ENCODE assay signal across 8 cellular contexts in genomic region chr12:96070670-96071279, GRCh38. TPM values are rescaled to one million over a fixed set of nuclear protein-coding genes. Genes with fewer than 3 reads are reported as not detected.
DNase-seq lines count a peak whose midpoint lies in the region; ATAC-seq, FAIRE-seq and TF ChIP-seq lines count a peak whose summit lies in the region.

No MANE protein-coding gene starts in this region.

- H3K36me3 ChIP-seq in HUES6 (ENCODE audit: control insufficient read depth, insufficient read depth, low read length) (no peaks in the 10 kb centered on the region), K562 (ENCODE audit: control insufficient read depth, insufficient read depth, low read length) (no peaks in the 10 kb centered on the region), small intestine (ENCODE audit: control insufficient read depth in 2 of 2, insufficient read depth in 2 of 2, low read length in 2 of 2) (no peaks in the 10 kb centered on the region)

- H3K9ac ChIP-seq in HUES6 (ENCODE audit: low read length) (no peak overlapping the region), K562 (ENCODE audit: insufficient read depth in 1 of 2, low read depth in 2 of 2, low read length in 2 of 2) (no peak overlapping the region)

- no peaks in the 10 kb centered on the region for H3K27me3 Mint-ChIP-seq in activated CD4-positive, alpha-beta T cell treated with anti-CD3 and anti-CD28 coated beads for 36 hours
- no peaks in the 10 kb centered on the region for H3K27me3 Mint-ChIP-seq in neural crest cell (ENCODE audit: low read depth)

- peaks cover 16% of the 10 kb centered on the region for H3K4me1 Mint-ChIP-seq in activated CD4-positive, alpha-beta T cell treated with anti-CD3 and anti-CD28 coated beads for 36 hours
- peaks cover 16% of the 10 kb centered on the region for H3K4me1 Mint-ChIP-seq in neural crest cell

- no peak for TF ChIP-seq EP300 in K562 (IDR thresholded peaks at IDR 0.05; ENCODE audit: low read length)

- no peaks in the 10 kb centered on the region for H3K9me1 ChIP-seq in K562 (ENCODE audit: control insufficient read depth, insufficient read depth, low read length)

- no TSS peak for BruUV-seq in K562 (replicated peaks; lab: Mats Ljungman, UMichigan)

- TF ChIP-seq CTCF in K562 (IDR thresholded peaks at IDR 0.05 in 2 of 3, conservative IDR thresholded peaks at IDR 0.05 in 1 of 3; ENCODE audit: insufficient read depth in 2 of 3, low read depth in 1 of 3, low read length in 3 of 3): peak; percentile 18 to 36 (median 23); a peak in 4 of 6 replicates
- TF ChIP-seq CTCF in neural crest cell (conservative IDR thresholded peaks at IDR 0.05): no peak

- H3K4me1 ChIP-seq in HUES6 (ENCODE audit: control insufficient read depth, insufficient read depth, low read length) (peaks cover 12% of the 10 kb centered on the region), K562 (replicated peaks in 1 of 2; ENCODE audit: control insufficient read depth in 2 of 2, insufficient read depth in 2 of 2, low read length in 2 of 2) (no peaks in the 10 kb centered on the region), small intestine (ENCODE audit: control insufficient read depth in 2 of 2, insufficient read depth in 1 of 2, low read depth in 1 of 2, low read length in 1 of 2) (no peaks in the 10 kb centered on the region)

- no peaks in the 10 kb centered on the region for H3K79me2 ChIP-seq in K562 (ENCODE audit: control insufficient read depth, insufficient read depth, low read length)

- H3K9me3 ChIP-seq in HUES6 (ENCODE audit: control insufficient read depth, insufficient read depth, low read depth, low read length): no peaks in the 10 kb centered on the region
- H3K9me3 ChIP-seq in K562 (replicated peaks; ENCODE audit: control insufficient read depth, insufficient read depth, low read depth, low read length): no peaks in the 10 kb centered on the region
- H3K9me3 ChIP-seq in small intestine (ENCODE audit: control insufficient read depth, low read depth): no peaks in the 10 kb centered on the region

- no peaks in the 10 kb centered on the region for H3K36me3 Mint-ChIP-seq in activated CD4-positive, alpha-beta T cell treated with anti-CD3 and anti-CD28 coated beads for 36 hours (ENCODE audit: low read depth)
- no peaks in the 10 kb centered on the region for H3K36me3 Mint-ChIP-seq in neural crest cell (ENCODE audit: low read depth)

- peak; percentile 71 for ATAC-seq in activated CD4-positive, alpha-beta T cell treated with anti-CD3 and anti-CD28 coated beads for 36 hours
- peak; percentile 67 for ATAC-seq in K562
- ATAC-seq in HG03095 (IDR thresholded peaks at IDR 0.05; ENCODE audit: unreplicated experiment): no peak
- no peak for ATAC-seq in HG03460 (IDR thresholded peaks at IDR 0.05; ENCODE audit: unreplicated experiment)

- H3K27ac ChIP-seq in HUES6 (ENCODE audit: low read depth, low read length) (no peak overlapping the region), K562 (ENCODE audit: extremely low read depth, low read depth, low read length) (no peak overlapping the region), small intestine (ENCODE audit: low read depth in 1 of 2, low read length in 1 of 2) (no peak overlapping the region)

- FAIRE-seq in K562 (lab: Jason Lieb, UNC): peak; percentile 11
- FAIRE-seq in small intestine (lab: Jason Lieb, UNC): no peak

- CTCF ChIA-PET in activated CD4-positive, alpha-beta T cell treated with anti-CD3 and anti-CD28 coated beads for 36 hours (lab: Charles Lee): interaction anchor here (0.7 kb wide), 1 partner anchor 1253 kb away, joined by 3 read pairs; no protein-coding TSS in a partner anchor
- CTCF ChIA-PET in K562 (lab: Yijun Ruan, JAX; ENCODE audit: low intra/inter-chr PET ratio): no interaction called here

- H3K27ac Mint-ChIP-seq in activated CD4-positive, alpha-beta T cell treated with anti-CD3 and anti-CD28 coated beads for 36 hours: no peak overlapping the region
- peak overlapping the region; percentile 73 for H3K27ac Mint-ChIP-seq in neural crest cell (ENCODE audit: unreplicated experiment)

- no peak overlapping the region for H3K4me3 Mint-ChIP-seq in activated CD4-positive, alpha-beta T cell treated with anti-CD3 and anti-CD28 coated beads for 36 hours
- no peak overlapping the region for H3K4me3 Mint-ChIP-seq in neural crest cell

- intact Hi-C loops in activated CD4-positive, alpha-beta T cell treated with anti-CD3 and anti-CD28 coated beads for 36 hours (cut with DNase I, micrococcal nuclease): no loop called here
- intact Hi-C loops in K562 (cut with micrococcal nuclease): no loop called here

- DNase-seq in activated CD4-positive, alpha-beta T cell treated with anti-CD3 and anti-CD28 coated beads for 36 hours: peak; percentile 19
- DNase-seq in activated CD4-positive, alpha-beta T cell treated with anti-CD3 and anti-CD28 coated beads for 48 hours: no peak
- DNase-seq in K562 (ENCODE audit: extremely low read depth in 1 of 4, low spot score in 3 of 4) (peak in 2 of 4 experiments; percentile 17 to 21), neural crest cell (ENCODE audit: low read depth, low spot score) (no peak), small intestine (no peak)

- H3K27me3 ChIP-seq in HUES6 (ENCODE audit: control insufficient read depth, insufficient read depth, low read length) (no peaks in the 10 kb centered on the region), K562 (ENCODE audit: control insufficient read depth in 2 of 2, insufficient read depth in 2 of 2, low read length in 2 of 2) (peaks cover 14 to 43% of the 10 kb centered on the region in 2 experiments; a peak in 4 of 5 replicates), small intestine (ENCODE audit: control insufficient read depth in 2 of 2, insufficient read depth in 2 of 2, low read length in 2 of 2) (no peaks in the 10 kb centered on the region)

- no peaks in the 10 kb centered on the region for H3K9me3 Mint-ChIP-seq in activated CD4-positive, alpha-beta T cell treated with anti-CD3 and anti-CD28 coated beads for 36 hours (ENCODE audit: low read depth)
- no peaks in the 10 kb centered on the region for H3K9me3 Mint-ChIP-seq in neural crest cell

- WGBS in K562 (ENCODE audit: insufficient coverage, low coverage, missing lambda C conversion rate): 6% methylated on average over 7 of the region's 7 CpGs
- 56% methylated on average over 7 of the region's 7 CpGs for WGBS in small intestine, 3 donors

- H3K4me2 ChIP-seq in K562 (ENCODE audit: insufficient read depth, low read length): no peak overlapping the region

- no peaks in the 10 kb centered on the region for H4K20me1 ChIP-seq in K562 (replicated peaks; ENCODE audit: control insufficient read depth, insufficient read depth, low read length)

- 0 out of 2 replicates have a peak overlapping the region, but pooled peaks have one; percentile 17 for H3K4me3 ChIP-seq in HUES6 (ENCODE audit: low read depth, low read length)
- H3K4me3 ChIP-seq in K562: no peak overlapping the region
- H3K4me3 ChIP-seq in small intestine (ENCODE audit: low read depth in 1 of 2, low read length in 2 of 2): no peak overlapping the region

- no peak overlapping the region for H2AFZ ChIP-seq in K562 (ENCODE audit: low read depth, low read length)

- TF ChIP-seq RAD21 in K562 (CRISPR knock-in tag; conservative IDR thresholded peaks at IDR 0.05 in 1 of 2, IDR thresholded peaks at IDR 0.05 in 1 of 2): peak in 1 of 2 experiments; percentile 34; a peak in 3 of 4 replicates

- POLR2A ChIA-PET in activated CD4-positive, alpha-beta T cell treated with anti-CD3 and anti-CD28 coated beads for 36 hours (lab: Charles Lee): no interaction called here
- POLR2A ChIA-PET in K562 (lab: Yijun Ruan, JAX): no interaction called here

- TF ChIP-seq POLR2A in K562 (conservative IDR thresholded peaks at IDR 0.05): no peak

- in situ Hi-C loops in K562 (cut with MboI): no loop called here

TF ChIP-seq in K562, 482 proteins besides CTCF, POLR2A, EP300 and RAD21:
- TF ChIP-seq ETV1 (tag; conservative IDR thresholded peaks at IDR 0.05; ENCODE audit: low read depth) (0 out of 2 replicates have a peak, but pooled peaks have one; percentile 35), ZBTB7A (IDR thresholded peaks at IDR 0.05; ENCODE audit: borderline replicate concordance, control insufficient read depth, low read depth, low read length) (no peak)

RNA-seq across cellular contexts. Expression of gene LTA4H, which starts 35.4 kb away (rescaled TPM):
- 100 to 1,000 TPM; 138 to 147 TPM for total RNA-seq in activated CD4-positive, alpha-beta T cell treated with anti-CD3 and anti-CD28 coated beads for 36 hours
- 12.4 and 32.0 TPM in 2 replicates for total RNA-seq in K562 (2011; cell fraction: chromatin; rRNA removed; ENCODE audit: low replicate concordance)
- total RNA-seq in K562 (2011; cell fraction: nucleolus; rRNA removed): 6.5 and 7.2 TPM in 2 replicates
- total RNA-seq in K562 (2011; cell fraction: nucleoplasm; rRNA removed): 15.5 and 30.9 TPM in 2 replicates
- 25.2 and 27.8 TPM in 2 replicates for total RNA-seq in K562 (2014; rRNA removed)
- 42.9 and 47.0 TPM in 2 replicates for total RNA-seq in K562 (2014; rRNA removed; fragmentation: Illumina TruSeq; extraction: Trizol)
- total RNA-seq in K562 (2015; rRNA removed; fragmentation: Illumina TruSeq; extraction: Trizol): 39.2 and 40.5 TPM in 2 replicates
- total RNA-seq in K562 (2021): 32.9 and 33.2 TPM in 2 replicates
- polyA plus RNA-seq in K562 (2011; rRNA removed): 39.3 and 57.4 TPM in 2 replicates
- 16.1 and 28.4 TPM in 2 replicates for polyA plus RNA-seq in K562 (2011; cell fraction: cytosol; rRNA removed)
- 21.6 and 26.4 TPM in 2 replicates for polyA plus RNA-seq in K562 (2011; cell fraction: nucleus; rRNA removed)
- polyA plus RNA-seq in K562 (2012): 33.7 and 49.1 TPM in 2 replicates
- 45.8 and 58.1 TPM in 2 replicates for polyA plus RNA-seq in K562 (2014; fragmentation: Illumina TruSeq; extraction: Trizol)
- 10 to 100 TPM; 37.6 to 46.8 TPM for polyA plus RNA-seq in K562 (2014; fragmentation: Nextera tagmentation; extraction: Ambion mirVana)
- polyA plus RNA-seq in K562 (2014; rRNA removed): 35.7 and 42.9 TPM in 2 replicates
- polyA minus RNA-seq in K562 (2011; rRNA and poly(A)+ RNA removed): 38.7 and 44.6 TPM in 2 replicates
- 16.6 and 19.8 TPM in 2 replicates for polyA minus RNA-seq in K562 (2011; cell fraction: cytosol; rRNA and poly(A)+ RNA removed)
- 11.7 and 15.2 TPM in 2 replicates for polyA minus RNA-seq in K562 (2011; cell fraction: nucleus; rRNA and poly(A)+ RNA removed)
- 85.5 and 91.7 TPM in 2 replicates for total RNA-seq in neural crest cell
- 10 to 100 TPM; 74.6 to 89.0 (median 83.8) TPM for polyA plus RNA-seq in small intestine

Comparison
In these comparisons a context has a peak if more than half of its experiments do, and no peak if none do; other contexts are left out.
1. ATAC-seq: peak in activated CD4-positive, alpha-beta T cell treated with anti-CD3 and anti-CD28 coated beads for 36 hours (single experiment) and K562 (single experiment); none in HG03095 (single experiment) and HG03460 (single experiment).